8 cellular contexts compared by ENCODE assay signal in the genomic region with DNA sequence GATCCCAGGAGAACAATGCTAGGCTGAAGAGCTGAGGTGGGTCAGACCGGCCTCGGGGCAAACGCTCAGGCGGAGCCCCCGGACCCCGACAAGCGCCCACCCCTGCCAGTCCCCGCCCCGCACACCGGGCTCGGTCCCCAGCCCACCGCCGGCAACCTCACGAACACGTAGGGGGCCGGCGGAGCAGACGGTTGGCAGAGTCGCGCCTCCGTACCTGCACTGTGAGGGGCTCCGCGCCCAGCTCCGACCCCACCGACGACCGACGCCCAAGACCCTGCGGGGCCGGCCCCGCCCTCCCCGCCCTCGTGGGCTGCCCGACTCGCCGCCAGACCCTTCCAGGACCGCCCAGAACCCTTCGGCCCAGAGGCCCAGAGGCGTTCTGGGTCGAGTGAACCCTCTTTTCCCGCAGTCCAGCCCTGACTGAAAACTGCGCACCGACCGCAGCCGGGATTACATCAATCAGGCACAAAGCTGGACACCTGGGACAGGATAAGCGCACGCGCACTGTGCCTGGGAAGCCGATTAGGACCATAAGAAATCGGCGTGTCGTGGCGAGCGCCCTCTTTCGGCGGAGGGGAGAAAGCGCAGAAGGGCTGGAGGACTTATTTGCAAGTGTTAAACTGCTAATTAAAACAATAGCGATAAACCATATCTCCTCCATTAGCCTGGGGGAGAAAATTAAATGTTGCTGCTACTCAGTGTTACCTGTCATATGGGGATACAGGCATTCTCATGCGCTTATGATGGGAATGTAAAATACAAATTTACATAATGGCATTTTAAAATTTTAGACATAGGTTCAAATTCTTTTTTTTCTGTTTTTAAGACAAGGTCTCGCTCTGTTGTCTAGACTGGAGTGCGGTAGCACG. TPM values are rescaled to one million over a fixed set of nuclear protein-coding genes. Genes with fewer than 3 reads are reported as not detected.
DNase-seq lines count a peak whose midpoint lies in the region; ATAC-seq and TF ChIP-seq lines count a peak whose summit lies in the region.

No MANE protein-coding gene starts in this region.

- POLR2A ChIA-PET in RWPE1 (lab: Yijun Ruan, JAX; ENCODE audit: low non-redundant PET) = interaction anchor here (0.7 kb wide), 2 partner anchors 138 to 259 kb away, joined by 3 to 4 read pairs; partner anchors contain the start of gene AUP1

- H3K4me3 ChIP-seq in LNCaP clone FGC (ENCODE audit: low read depth, low read length) = peak overlapping the region; percentile 79
- peak overlapping the region; percentile 95 for H3K4me3 ChIP-seq in fibroblast of the aortic adventitia (ENCODE audit: low read depth, low read length)

- H3K4me3 Mint-ChIP-seq in nephron progenitor cell = no peak overlapping the region
- H3K4me3 Mint-ChIP-seq in stimulated activated naive CD8-positive, alpha-beta T cell treated with anti-CD3 and anti-CD28 coated beads, Interleukin-15, amount 100 ng/mL, for 72 hours = peak overlapping the region; percentile 89 to 93

- H3K27ac Mint-ChIP-seq in nephron progenitor cell = peak overlapping the region; percentile 100
- H3K27ac Mint-ChIP-seq in stimulated activated naive CD8-positive, alpha-beta T cell treated with anti-CD3 and anti-CD28 coated beads, Interleukin-15, amount 100 ng/mL, for 72 hours = peak overlapping the region; percentile 99 to 100

- DNase-seq in DMS79 treated with DMSO at 0.1 percent for 48 hours (lab: John Stamatoyannopoulos, UW) (peak; percentile 89), LNCaP clone FGC (ENCODE audit: low read depth) (peak; percentile 50), RWPE1 (ENCODE audit: low spot score) (peak; percentile 94), fibroblast of the aortic adventitia (ENCODE audit: low read depth) (peak; percentile 91), nephron progenitor cell (peak; percentile 96)
- DNase-seq in activated T-helper 9 cell treated with anti-CD3 and anti-CD28 coated beads, Interleukin-2, amount 50 U/mL, for 16 hours (ENCODE audit: low read depth) = peak; percentile 90
- DNase-seq in stimulated activated naive CD8-positive, alpha-beta T cell treated with anti-CD3 and anti-CD28 coated beads, Interleukin-15, amount 100 ng/mL, for 72 hours = peak; percentile 95 to 96

- H3K4me1 Mint-ChIP-seq in nephron progenitor cell = peaks cover 5% of the 10 kb centered on the region
- no peaks in the 10 kb centered on the region for H3K4me1 Mint-ChIP-seq in stimulated activated naive CD8-positive, alpha-beta T cell treated with anti-CD3 and anti-CD28 coated beads, Interleukin-15, amount 100 ng/mL, for 72 hours

- H3K36me3 Mint-ChIP-seq in nephron progenitor cell (ENCODE audit: low read depth) = no peaks in the 10 kb centered on the region

- H3K9me3 Mint-ChIP-seq in nephron progenitor cell = no peaks in the 10 kb centered on the region
- H3K9me3 Mint-ChIP-seq in stimulated activated naive CD8-positive, alpha-beta T cell treated with anti-CD3 and anti-CD28 coated beads, Interleukin-15, amount 100 ng/mL, for 72 hours = no peaks in the 10 kb centered on the region

- peaks cover 18% of the 10 kb centered on the region for H3K27me3 Mint-ChIP-seq in nephron progenitor cell (ENCODE audit: low read depth, poor library complexity)
- H3K27me3 Mint-ChIP-seq in stimulated activated naive CD8-positive, alpha-beta T cell treated with anti-CD3 and anti-CD28 coated beads, Interleukin-15, amount 100 ng/mL, for 72 hours = no peaks in the 10 kb centered on the region

- ATAC-seq in GM21737 (IDR thresholded peaks at IDR 0.05; ENCODE audit: unreplicated experiment) = peak; percentile 74
- ATAC-seq in stimulated activated naive CD8-positive, alpha-beta T cell treated with anti-CD3 and anti-CD28 coated beads, Interleukin-15, amount 100 ng/mL, for 72 hours = peak; percentile 89

- CTCF ChIA-PET in RWPE1 (lab: Yijun Ruan, JAX) = interaction anchor here (0.5 to 1.5 kb wide), 17 partner anchors 9 to 936 kb away, joined by 3 to 10 read pairs (median 3); partner anchors contain the start of genes AUP1, DCTN1 and INO80B

- peak overlapping the region; percentile 77 for H3K27ac ChIP-seq in RWPE1

- peak; percentile 78 for TF ChIP-seq CTCF in LNCaP clone FGC (IDR thresholded peaks at IDR 0.05; ENCODE audit: control insufficient read depth, extremely low read depth, insufficient read depth)
- TF ChIP-seq CTCF in RWPE1 (conservative IDR thresholded peaks at IDR 0.05; ENCODE audit: low read depth) = peak; percentile 97
- peak; percentile 98 for TF ChIP-seq CTCF in fibroblast of the aortic adventitia (IDR thresholded peaks at IDR 0.05; ENCODE audit: insufficient read depth, low read length)
- peak; percentile 97 for TF ChIP-seq CTCF in nephron progenitor cell (IDR thresholded peaks at IDR 0.05)

RNA-seq across cellular contexts. Expression of gene DCTN1, which starts 11.7 kb away (rescaled TPM):
- 147 and 293 TPM in 2 replicates for total RNA-seq in fibroblast of the aortic adventitia (ENCODE audit: low replicate concordance)

RNA-seq across cellular contexts. Expression of gene C2orf81, which starts 29.6 kb away (rescaled TPM):
- 1.9 and 2.8 TPM in 2 replicates for total RNA-seq in fibroblast of the aortic adventitia (ENCODE audit: low replicate concordance)

RNA-seq across cellular contexts. Expression of gene WDR54, which starts 29.7 kb away (rescaled TPM):
- 16.9 and 34.3 TPM in 2 replicates for total RNA-seq in fibroblast of the aortic adventitia (ENCODE audit: low replicate concordance)

RNA-seq across cellular contexts. Expression of gene SLC4A5, which starts 48.6 kb away (rescaled TPM):
- 0.25 and 0.45 TPM in 2 replicates for total RNA-seq in fibroblast of the aortic adventitia (ENCODE audit: low replicate concordance)

RNA-seq across cellular contexts. Expression of gene RTKN, which starts 49.9 kb away (rescaled TPM):
- 12.0 and 15.7 TPM in 2 replicates for total RNA-seq in fibroblast of the aortic adventitia (ENCODE audit: low replicate concordance)

Comparison
In these comparisons a context has a peak if more than half of its experiments do, and no peak if none do; other contexts are left out.
1. Peak in every context shown above with its lines: DNase-seq, ATAC-seq, H3K4me3 ChIP-seq and H3K27ac ChIP-seq.